32 cellular contexts compared by ENCODE assay signal in the genomic region with DNA sequence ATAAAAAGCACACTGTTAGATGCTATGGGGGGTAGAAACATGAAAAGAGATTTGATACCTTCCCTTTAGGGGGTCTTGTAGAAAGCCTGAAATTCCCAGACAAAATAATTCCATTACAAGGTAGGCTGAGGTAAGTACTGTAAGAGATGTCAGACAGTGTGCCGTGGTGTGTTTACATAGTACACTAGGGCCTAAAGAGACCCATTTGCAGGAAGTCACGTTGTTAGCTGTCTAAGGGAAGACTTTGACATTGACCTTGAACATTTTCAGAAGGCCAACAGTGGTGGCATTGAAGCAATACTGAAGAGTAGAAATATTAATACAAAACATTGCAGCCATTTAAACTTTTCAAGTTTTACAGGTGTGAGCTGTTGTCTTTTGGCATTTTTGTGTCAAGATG.
"Had no signal": no experiment of that assay in that cellular context is flagged by ENCODE, and none has a peak within 500 bp of the region (broad histone marks: within the 10 kb centered on the region; RNA-seq: fewer than 3 reads in every experiment).

No MANE protein-coding gene starts in this region.

- H3K9me3 ChIP-seq: MG63 had no signal

- H3K4me3 ChIP-seq: MG63 had no signal

- DNase-seq: Karpas-422, Kasumi-1, MG63, NCI-H1048, NCI-H1092, NCI-H1092 treated with DMSO at 0.1 percent for 48 hours, NCI-H1105, NCI-H1105 treated with DMSO at 0.1 percent for 48 hours, NCI-H1417, NCI-H1417 treated with DMSO at 0.1 percent for 48 hours, NCI-H1436, NCI-H1436 treated with DMSO at 0.1 percent for 48 hours, NCI-H146, NCI-H1694, NCI-H1694 treated with DMSO at 0.1 percent for 48 hours, NCI-H187, NCI-H187 treated with DMSO at 0.1 percent for 48 hours, NCI-H1930, NCI-H2029, NCI-H2029 treated with DMSO at 0.1 percent for 48 hours, NCI-H2081, NCI-H2081 treated with DMSO at 0.1 percent for 48 hours, NCI-H2107, NCI-H2171, NCI-H2171 treated with DMSO at 0.1 percent for 48 hours, NCI-H2227 treated with DMSO at 0.1 percent for 48 hours, NCI-H226, NCI-H345, NCI-H446, NCI-H446 treated with DMSO at 0.1 percent for 48 hours, NCI-H510A, NCI-H510A treated with DMSO at 0.1 percent for 48 hours had no signal

- H3K27me3 ChIP-seq: MG63 had no signal
